In genomic region chr12:94157891-94158495, GRCh38 we compare ENCODE assay signal across 8 cellular contexts. TPM values are rescaled to one million over a fixed set of nuclear protein-coding genes. Genes with fewer than 3 reads are reported as not detected.
DNase-seq lines count a peak whose midpoint lies in the region; ATAC-seq and TF ChIP-seq lines count a peak whose summit lies in the region.

No MANE protein-coding gene starts in this region.

- DNase-seq in NOMO-1 (lab: John Stamatoyannopoulos, UW; ENCODE audit: unreplicated experiment in 2 of 2) (peak; percentile 22 to 44), middle frontal gyrus (ENCODE audit: extremely low spot score, low spot score) (no peak), GM13976 (ENCODE audit: low spot score) (no peak), hippocampal formation (lab: John Stamatoyannopoulos, UW) (no peak), SJCRH30 (no peak)

- H3K9ac ChIP-seq in BLaER1 treated with 17β-estradiol and CSF1 and Interleukin-3, amounts not matched to agents 10 nM and 100 nM = no peak overlapping the region

- TF ChIP-seq CTCF in GM13976 (IDR thresholded peaks at IDR 0.05; ENCODE audit: borderline replicate concordance, control extremely low read depth, extremely low read depth, insufficient read depth, missing control alignments) = no peak

- H3K4me1 ChIP-seq in BLaER1 treated with 17β-estradiol and CSF1 and Interleukin-3, amounts not matched to agents 10 nM and 100 nM = peaks cover 12 to 19% (median 15%) of the 10 kb centered on the region in 10 experiments
- no peaks in the 10 kb centered on the region for H3K4me1 ChIP-seq in SJCRH30

- no peak overlapping the region for H3K4me3 ChIP-seq in BLaER1 treated with 17β-estradiol and CSF1 and Interleukin-3, amounts not matched to agents 10 nM and 100 nM
- no peak overlapping the region for H3K4me3 ChIP-seq in SJCRH30

- peaks cover 1 to 12% (median 7%) of the 10 kb centered on the region in 11 experiments; a peak in 21 of 22 replicates for H3K27me3 ChIP-seq in BLaER1 treated with 17β-estradiol and CSF1 and Interleukin-3, amounts not matched to agents 10 nM and 100 nM
- no peaks in the 10 kb centered on the region for H3K27me3 ChIP-seq in SJCRH30

- H3K27ac ChIP-seq in BLaER1 treated with 17β-estradiol and CSF1 and Interleukin-3, amounts not matched to agents 10 nM and 100 nM = no peak overlapping the region
- no peak overlapping the region for H3K27ac ChIP-seq in SJCRH30

- in situ Hi-C loops in GM13976 (cut with MboI; ENCODE audit: low sequenced_read_pairs, unreplicated experiment) = no loop called here

- H3K9me3 ChIP-seq in BLaER1 treated with 17β-estradiol and CSF1 and Interleukin-3, amounts not matched to agents 10 nM and 100 nM (replicated peaks in 1 of 11) = no peaks in the 10 kb centered on the region
- H3K9me3 ChIP-seq in SJCRH30 (replicated peaks) = no peaks in the 10 kb centered on the region

- H3K36me3 ChIP-seq in BLaER1 treated with 17β-estradiol and CSF1 and Interleukin-3, amounts not matched to agents 10 nM and 100 nM = no peaks in the 10 kb centered on the region
- H3K36me3 ChIP-seq in SJCRH30 = no peaks in the 10 kb centered on the region

- H4K20me1 ChIP-seq in BLaER1 treated with 17β-estradiol and CSF1 and Interleukin-3, amounts not matched to agents 10 nM and 100 nM = peaks cover 0 to 20% (median 0%) of the 10 kb centered on the region in 11 experiments; a peak in 5 of 22 replicates

- ATAC-seq in GM18909 (IDR thresholded peaks at IDR 0.05; ENCODE audit: poor library complexity, unreplicated experiment) = peak; percentile 75
- ATAC-seq in HG03064 (IDR thresholded peaks at IDR 0.05; ENCODE audit: low read depth, unreplicated experiment) = peak; percentile 74

- peak overlapping the region; percentile 59 to 82 (median 70) for H3K4me2 ChIP-seq in BLaER1 treated with 17β-estradiol and CSF1 and Interleukin-3, amounts not matched to agents 10 nM and 100 nM

RNA-seq across cellular contexts. Expression of gene PLXNC1, which starts 9.6 kb away (rescaled TPM):
- 0.05 and 0.08 TPM in 2 replicates for total RNA-seq in SJCRH30 (2014; rRNA removed; shearing (Covaris generic))

Comparison
In these comparisons a context has a peak if more than half of its experiments do, and no peak if none do; other contexts are left out.
1. DNase-seq: peak in NOMO-1 (2 of 2); none in middle frontal gyrus (single experiment), GM13976 (single experiment), hippocampal formation (0 of 2) and SJCRH30 (0 of 2).